In genomic region chr17:72591500-72592241, GRCh38 we compare ENCODE assay signal across 1 cellular context.
A peak's percentile ranks its signal among the peaks of the same experiment; 100 is the strongest.
TF ChIP-seq lines count a peak whose summit lies in the region.

No MANE protein-coding gene starts in this region.

TF ChIP-seq in GM12878, 131 proteins besides CTCF, POLR2A, EP300 and RAD21 (continued from another document):
- TF ChIP-seq DPF2 (IDR thresholded peaks at IDR 0.05) = 0 out of 2 replicates have a peak, but pooled peaks have one; percentile 24
- no peak for TF ChIP-seq SMAD1 (IDR thresholded peaks at IDR 0.05; ENCODE audit: low read depth, partially characterized antibody)
- 0 out of 2 replicates have a peak, but pooled peaks have one; percentile 23 for TF ChIP-seq MTA2 (IDR thresholded peaks at IDR 0.05; ENCODE audit: low read depth)
- peak; percentile 26 for TF ChIP-seq HDAC6 (IDR thresholded peaks at IDR 0.05; ENCODE audit: unreplicated experiment)
- TF ChIP-seq MXI1 (IDR thresholded peaks at IDR 0.05; ENCODE audit: low read depth, low read length) = peak; percentile 44; the same call in 1 of the 2 replicates
- TF ChIP-seq BHLHE40 (IDR thresholded peaks at IDR 0.05; ENCODE audit: borderline replicate concordance in 1 of 2, low read depth in 2 of 2, low read length in 1 of 2) = peak in 1 of 2 experiments; percentile 34; a peak in 1 of 4 replicates
- 0 out of 2 replicates have a peak, but pooled peaks have one; percentile 40 for TF ChIP-seq BACH1 (IDR thresholded peaks at IDR 0.05; ENCODE audit: borderline replicate concordance)
- TF ChIP-seq LARP7 (IDR thresholded peaks at IDR 0.05) = peak; percentile 73
- no peak for TF ChIP-seq WRNIP1 (IDR thresholded peaks at IDR 0.05; ENCODE audit: borderline replicate concordance, low read depth, low read length)
